In the genomic region with DNA sequence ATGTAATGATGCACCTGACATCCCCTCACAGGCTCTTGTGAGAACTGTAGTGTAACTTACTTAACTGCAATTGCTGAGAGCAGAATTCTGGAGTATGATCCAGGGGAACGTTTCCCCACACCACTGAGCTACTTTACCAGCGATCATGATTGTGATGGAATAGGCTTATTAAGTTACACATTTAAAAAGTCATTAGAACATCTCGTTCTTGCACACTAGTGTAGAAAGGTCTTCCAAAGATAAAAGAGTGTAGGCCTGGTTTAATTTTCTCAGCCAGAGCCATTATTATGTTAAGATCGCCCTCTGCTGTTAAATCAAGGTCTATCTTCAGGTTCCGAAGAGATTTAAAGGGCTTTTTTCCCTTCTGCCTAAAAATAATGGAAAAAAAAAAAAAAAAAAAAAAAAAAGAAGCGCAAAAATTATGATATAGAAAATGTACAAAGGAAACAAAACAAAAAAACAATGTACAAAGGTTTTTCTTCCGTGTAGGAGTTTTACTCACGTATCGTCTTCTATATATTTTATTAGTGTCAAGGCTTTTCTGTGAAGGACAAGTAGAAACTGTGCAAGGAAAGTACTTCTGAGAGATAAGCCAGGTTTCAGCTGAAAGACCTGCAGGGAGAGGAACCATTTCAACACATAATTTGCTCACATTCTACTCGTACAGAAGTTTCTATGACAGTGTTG, we compare ENCODE assay signal across 1 cellular context.
TF ChIP-seq lines count a peak whose summit lies in the region.

No MANE protein-coding gene starts in this region.

TF ChIP-seq in K562, 482 proteins besides CTCF, POLR2A, EP300 and RAD21:
- TF ChIP-seq, protein P1, sequence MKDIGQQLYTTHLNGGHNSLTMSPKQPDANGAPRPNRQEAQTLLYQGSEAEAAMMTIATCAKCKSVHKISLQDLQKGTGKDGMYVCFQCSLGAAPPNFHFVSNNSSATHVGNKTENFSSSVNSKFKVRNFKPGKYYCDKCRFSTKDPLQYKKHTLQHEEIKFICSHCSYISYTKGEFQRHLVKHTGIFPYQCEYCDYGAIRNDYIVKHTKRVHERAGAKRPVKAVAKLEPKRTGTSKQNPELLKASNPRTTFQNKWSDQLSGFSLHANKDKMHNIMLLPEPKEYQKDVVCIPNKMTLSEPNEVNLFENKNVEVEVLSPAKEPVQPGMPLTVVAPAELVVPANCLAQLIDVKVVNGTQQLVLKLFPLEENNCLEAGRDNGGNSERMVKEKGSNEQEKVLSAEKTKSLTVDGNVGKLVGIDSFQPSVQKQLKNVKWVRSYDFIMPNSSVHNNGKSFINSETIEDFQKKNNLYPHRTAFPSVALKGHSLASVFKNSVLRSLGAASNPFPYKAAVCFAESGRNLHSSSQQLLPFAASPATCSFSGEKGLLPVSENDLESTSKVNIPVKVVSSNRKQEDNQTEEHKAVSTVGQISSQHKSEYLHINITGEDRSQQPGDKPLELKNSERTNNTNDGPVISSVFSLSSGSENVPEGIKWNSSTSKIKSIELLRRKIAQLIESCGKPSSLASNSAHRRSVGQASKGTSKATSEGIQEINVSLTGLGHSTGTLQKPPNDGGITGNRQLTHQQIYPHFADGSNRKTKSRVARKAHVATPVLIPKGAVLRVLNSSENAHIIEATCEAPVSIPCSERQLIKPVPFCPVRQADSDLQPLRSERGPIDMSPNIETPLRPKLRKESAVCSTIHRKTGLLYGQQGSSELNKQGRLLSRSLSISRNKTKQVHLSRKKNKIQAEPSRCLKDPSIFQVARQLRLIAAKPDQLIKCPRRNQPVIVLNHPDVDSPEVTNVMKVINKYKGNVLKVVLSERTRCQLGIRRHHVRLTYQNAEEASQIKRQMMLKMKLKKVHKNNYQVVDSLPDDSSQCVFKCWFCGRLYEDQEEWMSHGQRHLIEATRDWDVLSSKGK (CRISPR knock-in tag; IDR thresholded peaks at IDR 0.05), result no peak
- TF ChIP-seq ZFPM2 (CRISPR knock-in tag; IDR thresholded peaks at IDR 0.05) (no peak), ZNF212 (CRISPR knock-in tag; IDR thresholded peaks at IDR 0.05) (no peak), BCOR (IDR thresholded peaks at IDR 0.05) (no peak), NR1H2 (CRISPR knock-in tag; IDR thresholded peaks at IDR 0.05) (no peak)
